1 cellular context compared by ENCODE assay signal in genomic region chr14:100663528-100664052, GRCh38.
TF ChIP-seq lines count a peak whose summit lies in the region.

No MANE protein-coding gene starts in this region.

TF ChIP-seq in HCT116, 20 proteins besides CTCF, POLR2A, EP300 and RAD21 (continued from another document):
- TF ChIP-seq REST (IDR thresholded peaks at IDR 0.05; ENCODE audit: low read depth) (no peak), ZNF274 (IDR thresholded peaks at IDR 0.05; ENCODE audit: low read depth, low read length) (no peak), ELF1 (IDR thresholded peaks at IDR 0.05; ENCODE audit: borderline replicate concordance, low read depth) (no peak), CBX3 (IDR thresholded peaks at IDR 0.05; ENCODE audit: low read depth) (no peak)
